Comparison of ENCODE assay signal across 8 cellular contexts in the genomic region with DNA sequence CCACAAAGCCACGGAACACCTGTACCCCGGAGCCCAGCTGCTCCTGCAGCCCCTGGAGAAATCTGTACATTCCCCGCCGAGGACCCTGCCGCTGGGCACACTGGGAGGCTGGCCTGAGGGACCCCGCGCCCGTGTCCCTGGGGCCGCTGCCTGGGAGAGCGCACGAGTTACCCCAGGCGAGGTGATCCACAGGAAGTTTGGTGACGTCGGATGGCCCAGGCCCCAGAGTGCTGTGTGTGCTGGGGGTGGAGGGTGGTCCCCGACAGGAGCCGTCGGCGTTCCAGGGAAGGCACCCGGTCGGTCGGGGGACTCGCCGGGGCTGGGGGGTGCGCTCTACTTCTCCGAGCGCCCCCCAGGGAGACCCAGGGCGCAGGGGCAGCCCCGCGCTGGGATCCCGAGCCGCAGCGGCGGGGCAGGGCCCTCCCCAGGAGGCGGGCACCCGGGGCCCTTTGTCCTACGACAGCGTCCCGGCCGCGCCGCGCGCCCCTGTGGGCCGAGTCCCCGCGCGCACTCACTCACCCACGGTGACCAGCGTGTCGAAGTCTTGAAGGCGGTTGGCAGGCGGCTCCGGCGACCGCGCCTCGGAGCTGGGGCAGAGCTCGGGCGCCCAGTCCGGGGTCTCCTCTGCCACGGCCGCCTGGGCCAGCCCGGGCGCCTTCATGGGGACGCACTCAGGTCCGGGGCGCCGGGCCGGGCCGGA.
DNase-seq lines count a peak whose midpoint lies in the region; ATAC-seq and TF ChIP-seq lines count a peak whose summit lies in the region.
"Not testable (repeated sequence)": the region's sequence is repeated elsewhere in the genome, so short reads cannot be mapped to it uniquely, and the experiment has no call there.

No MANE protein-coding gene starts in this region.

- not testable (repeated sequence) for H3K9me2 ChIP-seq in HCT116 (ENCODE audit: insufficient read depth)

- not testable (repeated sequence) for H3K27me3 ChIP-seq in HCT116 (ENCODE audit: insufficient read depth, low read length); Panc1 (ENCODE audit: control insufficient read depth, insufficient read depth, low read length); suprapubic skin

- not testable (repeated sequence) for H3K36me3 ChIP-seq in HCT116 (ENCODE audit: control insufficient read depth in 1 of 2, insufficient read depth in 2 of 2, low read length in 2 of 2); Panc1 (ENCODE audit: control insufficient read depth, insufficient read depth, low read length); suprapubic skin

- DNase-seq in HCT116 (ENCODE audit: low read depth, low spot score); Panc1 (ENCODE audit: low read depth, low spot score); activated T-helper 1 cell treated with anti-CD3 and anti-CD28 coated beads, Interleukin-12 subunit alpha, Interleukin-12 subunit beta, Interleukin-2, Interleukin-4 antibody, amounts not matched to agents 30 ng/mL and 10 ng/mL and 1 ng/mL, durations not matched to agents 14 hours and 24 hours and 36 hours (ENCODE audit: low spot score); natural killer cell; suprapubic skin (ENCODE audit: low spot score in 2 of 2): not testable (repeated sequence)

- TF ChIP-seq RAD21 in HCT116 (IDR thresholded peaks at IDR 0.05; ENCODE audit: low read depth): not testable (repeated sequence)

- CTCF ChIA-PET in HCT116 (lab: Charles Lee); Panc1 (lab: Charles Lee): not testable (repeated sequence)

- not testable (repeated sequence) for H3K9me3 ChIP-seq in HCT116 (ENCODE audit: control insufficient read depth in 1 of 2, insufficient read depth in 1 of 2, low read depth in 1 of 2, low read length in 2 of 2); Panc1 (ENCODE audit: control insufficient read depth, insufficient read depth, low read depth, low read length); suprapubic skin

- not testable (repeated sequence) for H2AFZ ChIP-seq in HCT116 (ENCODE audit: low read depth, low read length, poor library complexity, severe bottlenecking)

- not testable (repeated sequence) for H4K20me1 ChIP-seq in HCT116 (ENCODE audit: insufficient read depth)

- ATAC-seq in GM18861 (IDR thresholded peaks at IDR 0.05; ENCODE audit: unreplicated experiment) (peak; percentile 55), HCT116 (peak; percentile 72), HG03442 (IDR thresholded peaks at IDR 0.05; ENCODE audit: unreplicated experiment) (peak; percentile 45), Panc1 (peak; percentile 87), esophagus mucosa (peak; percentile 66), natural killer cell (peak; percentile 43 to 71 (median 51))

- H3K9ac ChIP-seq in HCT116 (ENCODE audit: low read length): peak overlapping the region; percentile 58

- not testable (repeated sequence) for H3K9me3 Mint-ChIP-seq in activated T-helper 1 cell treated with anti-CD3 and anti-CD28 coated beads, Interleukin-12 subunit alpha, Interleukin-12 subunit beta, Interleukin-2, Interleukin-4 antibody, amounts not matched to agents 30 ng/mL and 10 ng/mL and 1 ng/mL, durations not matched to agents 14 hours and 24 hours and 36 hours; natural killer cell

- H3K4me1 ChIP-seq in HCT116 (ENCODE audit: control insufficient read depth in 1 of 2, insufficient read depth in 2 of 2, low read length in 2 of 2); Panc1 (ENCODE audit: control insufficient read depth, insufficient read depth, low read length); suprapubic skin: not testable (repeated sequence)

- H3K4me3 ChIP-seq in HCT116 (replicated peaks in 1 of 2; ENCODE audit: low read depth in 1 of 2, low read length in 2 of 2) (peak overlapping the region; percentile 49 to 50), Panc1 (ENCODE audit: low read depth in 2 of 2, low read length in 2 of 2) (peak overlapping the region; percentile 16 to 35; a peak in 2 of 4 replicates), suprapubic skin (peak overlapping the region; percentile 49)

- BruUV-seq in HCT116 (replicated peaks; lab: Mats Ljungman, UMichigan); Panc1 (replicated peaks; lab: Mats Ljungman, UMichigan): not testable (repeated sequence)

- RAD21 ChIA-PET in HCT116 (lab: Charles Lee; ENCODE audit: low non-redundant PET in 1 of 2, low total read pairs in 2 of 2, uncharacterized antibody in 2 of 2, unreplicated experiment in 2 of 2): not testable (repeated sequence)

- POLR2A ChIA-PET in HCT116 (lab: Charles Lee); Panc1 (lab: Charles Lee): not testable (repeated sequence)

- H3K79me2 ChIP-seq in HCT116 (ENCODE audit: insufficient read depth, low read length): not testable (repeated sequence)

- peak overlapping the region; percentile 50 for H3K4me2 ChIP-seq in HCT116 (ENCODE audit: low read length)

- no CpG with 5 or more reads among the region's 70 CpGs for WGBS in suprapubic skin

- intact Hi-C loops in HCT116 (cut with micrococcal nuclease); Panc1 (cut with micrococcal nuclease; ENCODE audit: unreplicated experiment); activated T-helper 1 cell treated with anti-CD3 and anti-CD28 coated beads, Interleukin-12 subunit alpha, Interleukin-12 subunit beta, Interleukin-2, Interleukin-4 antibody, amounts not matched to agents 30 ng/mL and 10 ng/mL and 1 ng/mL, durations not matched to agents 14 hours and 24 hours and 36 hours (cut with micrococcal nuclease); natural killer cell (cut with micrococcal nuclease): not testable (repeated sequence)

- TF ChIP-seq CTCF in HCT116 (IDR thresholded peaks at IDR 0.05 in 2 of 3, conservative IDR thresholded peaks at IDR 0.05 in 1 of 3; ENCODE audit: borderline replicate concordance in 1 of 3, insufficient read depth in 1 of 3, low read depth in 2 of 3, low read length in 2 of 3); Panc1 (IDR thresholded peaks at IDR 0.05); natural killer cell (IDR thresholded peaks at IDR 0.05); suprapubic skin (IDR thresholded peaks at IDR 0.05): not testable (repeated sequence)

- H3K27ac Mint-ChIP-seq in activated T-helper 1 cell treated with anti-CD3 and anti-CD28 coated beads, Interleukin-12 subunit alpha, Interleukin-12 subunit beta, Interleukin-2, Interleukin-4 antibody, amounts not matched to agents 30 ng/mL and 10 ng/mL and 1 ng/mL, durations not matched to agents 14 hours and 24 hours and 36 hours; natural killer cell: not testable (repeated sequence)

- not testable (repeated sequence) for H3K36me3 Mint-ChIP-seq in activated T-helper 1 cell treated with anti-CD3 and anti-CD28 coated beads, Interleukin-12 subunit alpha, Interleukin-12 subunit beta, Interleukin-2, Interleukin-4 antibody, amounts not matched to agents 30 ng/mL and 10 ng/mL and 1 ng/mL, durations not matched to agents 14 hours and 24 hours and 36 hours (ENCODE audit: low read depth); natural killer cell

- TF ChIP-seq EP300 in suprapubic skin (IDR thresholded peaks at IDR 0.05): not testable (repeated sequence)

- in situ Hi-C loops in Panc1 (cut with HindIII; ENCODE audit: low pct_unique_long_range_greater_than_20kb, low sequenced_read_pairs): not testable (repeated sequence)

- H3K4me3 Mint-ChIP-seq in activated T-helper 1 cell treated with anti-CD3 and anti-CD28 coated beads, Interleukin-12 subunit alpha, Interleukin-12 subunit beta, Interleukin-2, Interleukin-4 antibody, amounts not matched to agents 30 ng/mL and 10 ng/mL and 1 ng/mL, durations not matched to agents 14 hours and 24 hours and 36 hours: peak overlapping the region; percentile 58
- peak overlapping the region; percentile 81 for H3K4me3 Mint-ChIP-seq in natural killer cell

- TF ChIP-seq POLR2A in HCT116 (IDR thresholded peaks at IDR 0.05; ENCODE audit: borderline replicate concordance, extremely low read depth, insufficient read depth, insufficient read length); suprapubic skin (IDR thresholded peaks at IDR 0.05): not testable (repeated sequence)

- not testable (repeated sequence) for H3K27me3 Mint-ChIP-seq in activated T-helper 1 cell treated with anti-CD3 and anti-CD28 coated beads, Interleukin-12 subunit alpha, Interleukin-12 subunit beta, Interleukin-2, Interleukin-4 antibody, amounts not matched to agents 30 ng/mL and 10 ng/mL and 1 ng/mL, durations not matched to agents 14 hours and 24 hours and 36 hours (ENCODE audit: insufficient read depth); natural killer cell (ENCODE audit: low read depth in 2 of 2)

- H3K4me1 Mint-ChIP-seq in activated T-helper 1 cell treated with anti-CD3 and anti-CD28 coated beads, Interleukin-12 subunit alpha, Interleukin-12 subunit beta, Interleukin-2, Interleukin-4 antibody, amounts not matched to agents 30 ng/mL and 10 ng/mL and 1 ng/mL, durations not matched to agents 14 hours and 24 hours and 36 hours (ENCODE audit: low read depth); natural killer cell: not testable (repeated sequence)

- H3K27ac ChIP-seq in HCT116 (ENCODE audit: low read depth, low read length): peak overlapping the region; percentile 47; the same call in 1 of the 2 replicates
- H3K27ac ChIP-seq in Panc1 (ENCODE audit: low read length); suprapubic skin: not testable (repeated sequence)
